Comparison of ENCODE assay signal across 2 cellular contexts in the genomic region with DNA sequence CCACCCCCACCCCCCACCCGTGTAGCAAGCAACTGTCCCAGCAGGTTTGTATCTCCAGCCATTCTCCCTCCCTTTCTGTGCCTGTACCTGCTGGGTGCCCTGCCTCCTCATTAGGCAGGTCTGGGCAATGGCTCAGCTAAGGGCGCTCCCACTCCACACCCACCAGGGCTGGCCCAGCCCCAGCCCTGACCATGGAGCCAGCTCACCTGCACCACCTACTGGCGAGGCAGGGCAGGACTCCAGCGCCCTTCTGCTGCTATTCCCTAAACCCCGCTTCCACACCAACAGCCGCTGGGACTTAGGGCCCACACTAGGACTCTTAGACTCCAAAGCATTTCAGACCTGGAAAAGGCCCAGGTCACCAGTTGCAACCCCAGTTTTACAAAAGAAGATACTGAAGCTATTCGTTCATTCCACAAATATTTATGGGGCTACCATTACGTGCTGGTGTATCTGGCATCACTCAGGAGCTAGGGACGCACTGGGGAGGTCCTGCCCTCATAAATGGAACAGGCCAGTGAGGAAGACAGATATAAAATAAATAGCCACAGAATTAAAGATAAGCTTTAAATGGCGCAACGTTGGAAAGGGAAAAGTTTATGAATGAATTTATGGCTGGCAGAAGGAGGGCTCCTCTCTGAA.
TF ChIP-seq lines count a peak whose summit lies in the region.

No MANE protein-coding gene starts in this region.

TF ChIP-seq in Ishikawa, 13 proteins besides CTCF, POLR2A, EP300 and RAD21:
- TF ChIP-seq TAF1 (IDR thresholded peaks at IDR 0.05; ENCODE audit: low read depth) (no peak), NFIC (IDR thresholded peaks at IDR 0.05) (no peak), TCF12 (IDR thresholded peaks at IDR 0.05; ENCODE audit: low read depth) (no peak), ZBTB7A (IDR thresholded peaks at IDR 0.05; ENCODE audit: low read depth) (no peak), FOXM1 (IDR thresholded peaks at IDR 0.05; ENCODE audit: borderline replicate concordance, low read depth) (no peak), YY1 (IDR thresholded peaks at IDR 0.05; ENCODE audit: low read depth) (no peak), CEBPB (IDR thresholded peaks at IDR 0.05) (no peak), EGR1 (IDR thresholded peaks at IDR 0.05) (no peak), TEAD4 (IDR thresholded peaks at IDR 0.05) (no peak), CREB1 (IDR thresholded peaks at IDR 0.05; ENCODE audit: low read depth) (no peak)
- TF ChIP-seq, protein P1, sequence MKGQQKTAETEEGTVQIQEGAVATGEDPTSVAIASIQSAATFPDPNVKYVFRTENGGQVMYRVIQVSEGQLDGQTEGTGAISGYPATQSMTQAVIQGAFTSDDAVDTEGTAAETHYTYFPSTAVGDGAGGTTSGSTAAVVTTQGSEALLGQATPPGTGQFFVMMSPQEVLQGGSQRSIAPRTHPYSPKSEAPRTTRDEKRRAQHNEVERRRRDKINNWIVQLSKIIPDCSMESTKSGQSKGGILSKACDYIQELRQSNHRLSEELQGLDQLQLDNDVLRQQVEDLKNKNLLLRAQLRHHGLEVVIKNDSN (IDR thresholded peaks at IDR 0.05): no peak
- TF ChIP-seq, protein P2, sequence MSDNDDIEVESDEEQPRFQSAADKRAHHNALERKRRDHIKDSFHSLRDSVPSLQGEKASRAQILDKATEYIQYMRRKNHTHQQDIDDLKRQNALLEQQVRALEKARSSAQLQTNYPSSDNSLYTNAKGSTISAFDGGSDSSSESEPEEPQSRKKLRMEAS (IDR thresholded peaks at IDR 0.05): no peak
- TF ChIP-seq, protein P3, sequence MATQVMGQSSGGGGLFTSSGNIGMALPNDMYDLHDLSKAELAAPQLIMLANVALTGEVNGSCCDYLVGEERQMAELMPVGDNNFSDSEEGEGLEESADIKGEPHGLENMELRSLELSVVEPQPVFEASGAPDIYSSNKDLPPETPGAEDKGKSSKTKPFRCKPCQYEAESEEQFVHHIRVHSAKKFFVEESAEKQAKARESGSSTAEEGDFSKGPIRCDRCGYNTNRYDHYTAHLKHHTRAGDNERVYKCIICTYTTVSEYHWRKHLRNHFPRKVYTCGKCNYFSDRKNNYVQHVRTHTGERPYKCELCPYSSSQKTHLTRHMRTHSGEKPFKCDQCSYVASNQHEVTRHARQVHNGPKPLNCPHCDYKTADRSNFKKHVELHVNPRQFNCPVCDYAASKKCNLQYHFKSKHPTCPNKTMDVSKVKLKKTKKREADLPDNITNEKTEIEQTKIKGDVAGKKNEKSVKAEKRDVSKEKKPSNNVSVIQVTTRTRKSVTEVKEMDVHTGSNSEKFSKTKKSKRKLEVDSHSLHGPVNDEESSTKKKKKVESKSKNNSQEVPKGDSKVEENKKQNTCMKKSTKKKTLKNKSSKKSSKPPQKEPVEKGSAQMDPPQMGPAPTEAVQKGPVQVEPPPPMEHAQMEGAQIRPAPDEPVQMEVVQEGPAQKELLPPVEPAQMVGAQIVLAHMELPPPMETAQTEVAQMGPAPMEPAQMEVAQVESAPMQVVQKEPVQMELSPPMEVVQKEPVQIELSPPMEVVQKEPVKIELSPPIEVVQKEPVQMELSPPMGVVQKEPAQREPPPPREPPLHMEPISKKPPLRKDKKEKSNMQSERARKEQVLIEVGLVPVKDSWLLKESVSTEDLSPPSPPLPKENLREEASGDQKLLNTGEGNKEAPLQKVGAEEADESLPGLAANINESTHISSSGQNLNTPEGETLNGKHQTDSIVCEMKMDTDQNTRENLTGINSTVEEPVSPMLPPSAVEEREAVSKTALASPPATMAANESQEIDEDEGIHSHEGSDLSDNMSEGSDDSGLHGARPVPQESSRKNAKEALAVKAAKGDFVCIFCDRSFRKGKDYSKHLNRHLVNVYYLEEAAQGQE (IDR thresholded peaks at IDR 0.05; ENCODE audit: low read depth): no peak

TF ChIP-seq in K562, 482 proteins besides CTCF, POLR2A, EP300 and RAD21:
- TF ChIP-seq ZNF586 (CRISPR knock-in tag; conservative IDR thresholded peaks at IDR 0.05): no peak
- 0 out of 2 replicates have a peak, but pooled peaks have one; percentile 44 for TF ChIP-seq KLF16 (IDR thresholded peaks at IDR 0.05)
- TF ChIP-seq TCFL5 (CRISPR knock-in tag; conservative IDR thresholded peaks at IDR 0.05): no peak
- no peak for TF ChIP-seq NCOR1 (IDR thresholded peaks at IDR 0.05)
- peak; percentile 35; the same call in 1 of the 2 replicates for TF ChIP-seq RB1 (IDR thresholded peaks at IDR 0.05; ENCODE audit: low read depth)
- TF ChIP-seq TSC22D4 (tag; IDR thresholded peaks at IDR 0.05): no peak
- TF ChIP-seq, protein P4, sequence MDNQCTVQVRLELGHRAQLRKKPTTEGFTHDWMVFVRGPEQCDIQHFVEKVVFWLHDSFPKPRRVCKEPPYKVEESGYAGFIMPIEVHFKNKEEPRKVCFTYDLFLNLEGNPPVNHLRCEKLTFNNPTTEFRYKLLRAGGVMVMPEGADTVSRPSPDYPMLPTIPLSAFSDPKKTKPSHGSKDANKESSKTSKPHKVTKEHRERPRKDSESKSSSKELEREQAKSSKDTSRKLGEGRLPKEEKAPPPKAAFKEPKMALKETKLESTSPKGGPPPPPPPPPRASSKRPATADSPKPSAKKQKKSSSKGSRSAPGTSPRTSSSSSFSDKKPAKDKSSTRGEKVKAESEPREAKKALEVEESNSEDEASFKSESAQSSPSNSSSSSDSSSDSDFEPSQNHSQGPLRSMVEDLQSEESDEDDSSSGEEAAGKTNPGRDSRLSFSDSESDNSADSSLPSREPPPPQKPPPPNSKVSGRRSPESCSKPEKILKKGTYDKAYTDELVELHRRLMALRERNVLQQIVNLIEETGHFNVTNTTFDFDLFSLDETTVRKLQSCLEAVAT (IDR thresholded peaks at IDR 0.05): no peak
- TF ChIP-seq ZNF347 (CRISPR knock-in tag; IDR thresholded peaks at IDR 0.05; ENCODE audit: low read depth): no peak
- TF ChIP-seq, protein P5, sequence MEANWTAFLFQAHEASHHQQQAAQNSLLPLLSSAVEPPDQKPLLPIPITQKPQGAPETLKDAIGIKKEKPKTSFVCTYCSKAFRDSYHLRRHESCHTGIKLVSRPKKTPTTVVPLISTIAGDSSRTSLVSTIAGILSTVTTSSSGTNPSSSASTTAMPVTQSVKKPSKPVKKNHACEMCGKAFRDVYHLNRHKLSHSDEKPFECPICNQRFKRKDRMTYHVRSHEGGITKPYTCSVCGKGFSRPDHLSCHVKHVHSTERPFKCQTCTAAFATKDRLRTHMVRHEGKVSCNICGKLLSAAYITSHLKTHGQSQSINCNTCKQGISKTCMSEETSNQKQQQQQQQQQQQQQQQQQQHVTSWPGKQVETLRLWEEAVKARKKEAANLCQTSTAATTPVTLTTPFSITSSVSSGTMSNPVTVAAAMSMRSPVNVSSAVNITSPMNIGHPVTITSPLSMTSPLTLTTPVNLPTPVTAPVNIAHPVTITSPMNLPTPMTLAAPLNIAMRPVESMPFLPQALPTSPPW (CRISPR knock-in tag; IDR thresholded peaks at IDR 0.05): no peak
- TF ChIP-seq, protein P6, sequence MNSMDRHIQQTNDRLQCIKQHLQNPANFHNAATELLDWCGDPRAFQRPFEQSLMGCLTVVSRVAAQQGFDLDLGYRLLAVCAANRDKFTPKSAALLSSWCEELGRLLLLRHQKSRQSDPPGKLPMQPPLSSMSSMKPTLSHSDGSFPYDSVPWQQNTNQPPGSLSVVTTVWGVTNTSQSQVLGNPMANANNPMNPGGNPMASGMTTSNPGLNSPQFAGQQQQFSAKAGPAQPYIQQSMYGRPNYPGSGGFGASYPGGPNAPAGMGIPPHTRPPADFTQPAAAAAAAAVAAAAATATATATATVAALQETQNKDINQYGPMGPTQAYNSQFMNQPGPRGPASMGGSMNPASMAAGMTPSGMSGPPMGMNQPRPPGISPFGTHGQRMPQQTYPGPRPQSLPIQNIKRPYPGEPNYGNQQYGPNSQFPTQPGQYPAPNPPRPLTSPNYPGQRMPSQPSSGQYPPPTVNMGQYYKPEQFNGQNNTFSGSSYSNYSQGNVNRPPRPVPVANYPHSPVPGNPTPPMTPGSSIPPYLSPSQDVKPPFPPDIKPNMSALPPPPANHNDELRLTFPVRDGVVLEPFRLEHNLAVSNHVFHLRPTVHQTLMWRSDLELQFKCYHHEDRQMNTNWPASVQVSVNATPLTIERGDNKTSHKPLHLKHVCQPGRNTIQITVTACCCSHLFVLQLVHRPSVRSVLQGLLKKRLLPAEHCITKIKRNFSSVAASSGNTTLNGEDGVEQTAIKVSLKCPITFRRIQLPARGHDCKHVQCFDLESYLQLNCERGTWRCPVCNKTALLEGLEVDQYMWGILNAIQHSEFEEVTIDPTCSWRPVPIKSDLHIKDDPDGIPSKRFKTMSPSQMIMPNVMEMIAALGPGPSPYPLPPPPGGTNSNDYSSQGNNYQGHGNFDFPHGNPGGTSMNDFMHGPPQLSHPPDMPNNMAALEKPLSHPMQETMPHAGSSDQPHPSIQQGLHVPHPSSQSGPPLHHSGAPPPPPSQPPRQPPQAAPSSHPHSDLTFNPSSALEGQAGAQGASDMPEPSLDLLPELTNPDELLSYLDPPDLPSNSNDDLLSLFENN (IDR thresholded peaks at IDR 0.05; ENCODE audit: low read depth in 2 of 2, low read length in 2 of 2): no peak
- TF ChIP-seq EGR1 (conservative IDR thresholded peaks at IDR 0.05): 0 out of 2 replicates have a peak, but pooled peaks have one; percentile 14
- TF ChIP-seq, protein P7, sequence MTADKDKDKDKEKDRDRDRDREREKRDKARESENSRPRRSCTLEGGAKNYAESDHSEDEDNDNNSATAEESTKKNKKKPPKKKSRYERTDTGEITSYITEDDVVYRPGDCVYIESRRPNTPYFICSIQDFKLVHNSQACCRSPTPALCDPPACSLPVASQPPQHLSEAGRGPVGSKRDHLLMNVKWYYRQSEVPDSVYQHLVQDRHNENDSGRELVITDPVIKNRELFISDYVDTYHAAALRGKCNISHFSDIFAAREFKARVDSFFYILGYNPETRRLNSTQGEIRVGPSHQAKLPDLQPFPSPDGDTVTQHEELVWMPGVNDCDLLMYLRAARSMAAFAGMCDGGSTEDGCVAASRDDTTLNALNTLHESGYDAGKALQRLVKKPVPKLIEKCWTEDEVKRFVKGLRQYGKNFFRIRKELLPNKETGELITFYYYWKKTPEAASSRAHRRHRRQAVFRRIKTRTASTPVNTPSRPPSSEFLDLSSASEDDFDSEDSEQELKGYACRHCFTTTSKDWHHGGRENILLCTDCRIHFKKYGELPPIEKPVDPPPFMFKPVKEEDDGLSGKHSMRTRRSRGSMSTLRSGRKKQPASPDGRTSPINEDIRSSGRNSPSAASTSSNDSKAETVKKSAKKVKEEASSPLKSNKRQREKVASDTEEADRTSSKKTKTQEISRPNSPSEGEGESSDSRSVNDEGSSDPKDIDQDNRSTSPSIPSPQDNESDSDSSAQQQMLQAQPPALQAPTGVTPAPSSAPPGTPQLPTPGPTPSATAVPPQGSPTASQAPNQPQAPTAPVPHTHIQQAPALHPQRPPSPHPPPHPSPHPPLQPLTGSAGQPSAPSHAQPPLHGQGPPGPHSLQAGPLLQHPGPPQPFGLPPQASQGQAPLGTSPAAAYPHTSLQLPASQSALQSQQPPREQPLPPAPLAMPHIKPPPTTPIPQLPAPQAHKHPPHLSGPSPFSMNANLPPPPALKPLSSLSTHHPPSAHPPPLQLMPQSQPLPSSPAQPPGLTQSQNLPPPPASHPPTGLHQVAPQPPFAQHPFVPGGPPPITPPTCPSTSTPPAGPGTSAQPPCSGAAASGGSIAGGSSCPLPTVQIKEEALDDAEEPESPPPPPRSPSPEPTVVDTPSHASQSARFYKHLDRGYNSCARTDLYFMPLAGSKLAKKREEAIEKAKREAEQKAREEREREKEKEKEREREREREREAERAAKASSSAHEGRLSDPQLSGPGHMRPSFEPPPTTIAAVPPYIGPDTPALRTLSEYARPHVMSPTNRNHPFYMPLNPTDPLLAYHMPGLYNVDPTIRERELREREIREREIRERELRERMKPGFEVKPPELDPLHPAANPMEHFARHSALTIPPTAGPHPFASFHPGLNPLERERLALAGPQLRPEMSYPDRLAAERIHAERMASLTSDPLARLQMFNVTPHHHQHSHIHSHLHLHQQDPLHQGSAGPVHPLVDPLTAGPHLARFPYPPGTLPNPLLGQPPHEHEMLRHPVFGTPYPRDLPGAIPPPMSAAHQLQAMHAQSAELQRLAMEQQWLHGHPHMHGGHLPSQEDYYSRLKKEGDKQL (CRISPR knock-in tag; IDR thresholded peaks at IDR 0.05; ENCODE audit: borderline replicate concordance): no peak
- TF ChIP-seq SMC3 (conservative IDR thresholded peaks at IDR 0.05; ENCODE audit: insufficient read depth, low read depth, low read length): 0 out of 2 replicates have a peak, but pooled peaks have one; percentile 22
